Comparison of ENCODE assay signal across 1 cellular context in the genomic region with DNA sequence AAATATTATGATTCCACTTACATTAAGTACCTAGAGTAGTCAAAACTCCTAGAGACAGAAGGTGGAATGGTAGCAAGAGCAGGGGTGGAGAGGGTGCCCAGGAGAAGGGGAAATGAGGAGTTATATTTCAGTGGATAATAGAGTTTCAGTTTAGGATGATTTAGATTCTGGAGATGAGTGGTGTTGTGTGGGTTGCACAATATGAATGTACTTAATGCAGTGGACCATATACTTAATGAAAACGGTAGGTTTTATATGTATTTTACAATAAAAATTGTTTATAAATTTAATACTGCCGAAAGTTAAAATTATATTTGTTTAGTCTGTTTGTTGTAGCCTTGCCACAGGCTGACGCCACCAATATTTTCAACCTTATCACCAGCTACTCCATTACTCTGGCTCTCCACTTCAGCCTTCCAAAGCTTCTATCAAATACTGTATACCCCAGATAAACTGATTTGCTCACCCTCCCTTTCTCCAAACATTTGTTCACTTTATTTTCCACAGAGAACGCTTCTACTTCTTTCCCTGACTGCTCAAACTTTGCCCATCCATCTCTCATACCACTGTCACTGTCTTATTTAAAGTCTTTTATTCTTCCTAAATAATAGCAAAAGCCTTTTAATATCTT.
TF ChIP-seq lines count a peak whose summit lies in the region.

No MANE protein-coding gene starts in this region.

TF ChIP-seq in GM12878, 131 proteins besides CTCF, POLR2A, EP300 and RAD21 (continued from another document):
- TF ChIP-seq SUPT20H (IDR thresholded peaks at IDR 0.05; ENCODE audit: borderline replicate concordance, control insufficient read depth, low read depth, low read length) (no peak), BACH1 (IDR thresholded peaks at IDR 0.05; ENCODE audit: borderline replicate concordance) (no peak)
- TF ChIP-seq, protein P1, sequence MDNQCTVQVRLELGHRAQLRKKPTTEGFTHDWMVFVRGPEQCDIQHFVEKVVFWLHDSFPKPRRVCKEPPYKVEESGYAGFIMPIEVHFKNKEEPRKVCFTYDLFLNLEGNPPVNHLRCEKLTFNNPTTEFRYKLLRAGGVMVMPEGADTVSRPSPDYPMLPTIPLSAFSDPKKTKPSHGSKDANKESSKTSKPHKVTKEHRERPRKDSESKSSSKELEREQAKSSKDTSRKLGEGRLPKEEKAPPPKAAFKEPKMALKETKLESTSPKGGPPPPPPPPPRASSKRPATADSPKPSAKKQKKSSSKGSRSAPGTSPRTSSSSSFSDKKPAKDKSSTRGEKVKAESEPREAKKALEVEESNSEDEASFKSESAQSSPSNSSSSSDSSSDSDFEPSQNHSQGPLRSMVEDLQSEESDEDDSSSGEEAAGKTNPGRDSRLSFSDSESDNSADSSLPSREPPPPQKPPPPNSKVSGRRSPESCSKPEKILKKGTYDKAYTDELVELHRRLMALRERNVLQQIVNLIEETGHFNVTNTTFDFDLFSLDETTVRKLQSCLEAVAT (IDR thresholded peaks at IDR 0.05): no peak
- TF ChIP-seq, protein P2, sequence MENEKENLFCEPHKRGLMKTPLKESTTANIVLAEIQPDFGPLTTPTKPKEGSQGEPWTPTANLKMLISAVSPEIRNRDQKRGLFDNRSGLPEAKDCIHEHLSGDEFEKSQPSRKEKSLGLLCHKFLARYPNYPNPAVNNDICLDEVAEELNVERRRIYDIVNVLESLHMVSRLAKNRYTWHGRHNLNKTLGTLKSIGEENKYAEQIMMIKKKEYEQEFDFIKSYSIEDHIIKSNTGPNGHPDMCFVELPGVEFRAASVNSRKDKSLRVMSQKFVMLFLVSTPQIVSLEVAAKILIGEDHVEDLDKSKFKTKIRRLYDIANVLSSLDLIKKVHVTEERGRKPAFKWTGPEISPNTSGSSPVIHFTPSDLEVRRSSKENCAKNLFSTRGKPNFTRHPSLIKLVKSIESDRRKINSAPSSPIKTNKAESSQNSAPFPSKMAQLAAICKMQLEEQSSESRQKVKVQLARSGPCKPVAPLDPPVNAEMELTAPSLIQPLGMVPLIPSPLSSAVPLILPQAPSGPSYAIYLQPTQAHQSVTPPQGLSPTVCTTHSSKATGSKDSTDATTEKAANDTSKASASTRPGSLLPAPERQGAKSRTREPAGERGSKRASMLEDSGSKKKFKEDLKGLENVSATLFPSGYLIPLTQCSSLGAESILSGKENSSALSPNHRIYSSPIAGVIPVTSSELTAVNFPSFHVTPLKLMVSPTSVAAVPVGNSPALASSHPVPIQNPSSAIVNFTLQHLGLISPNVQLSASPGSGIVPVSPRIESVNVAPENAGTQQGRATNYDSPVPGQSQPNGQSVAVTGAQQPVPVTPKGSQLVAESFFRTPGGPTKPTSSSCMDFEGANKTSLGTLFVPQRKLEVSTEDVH (IDR thresholded peaks at IDR 0.05; ENCODE audit: low read depth, partially characterized antibody): no peak
